In genomic region chr1:12438349-12438924, GRCh38 we compare ENCODE assay signal across 9 cellular contexts.
DNase-seq lines count a peak whose midpoint lies in the region; ATAC-seq and TF ChIP-seq lines count a peak whose summit lies in the region.
"Had no signal": no experiment of that assay in that cellular context is flagged by ENCODE, and none has a peak within 500 bp of the region (broad histone marks: within the 10 kb centered on the region; RNA-seq: fewer than 3 reads in every experiment).

No MANE protein-coding gene starts in this region.

- H3K27me3 ChIP-seq in foreskin keratinocyte (no peaks in the 10 kb centered on the region), vagina (no peaks in the 10 kb centered on the region)

- TF ChIP-seq CTCF in foreskin keratinocyte (conservative IDR thresholded peaks at IDR 0.05) (no peak), vagina (IDR thresholded peaks at IDR 0.05) (no peak)

- intact Hi-C loops in vagina (cut with DNase I): no loop called here

- DNase-seq in CD1c-positive myeloid dendritic cell (ENCODE audit: extremely low spot score) (peak; percentile 36), foreskin keratinocyte (peak in 1 of 2 donors; percentile 52), NCI-H146 (lab: John Stamatoyannopoulos, UW) (no peak), substantia nigra (lab: John Stamatoyannopoulos, UW) (no peak), vagina (ENCODE audit: extremely low spot score in 2 of 2) (no peak), NCI-H748 treated with DMSO at 0.1 percent for 48 hours (lab: John Stamatoyannopoulos, UW) (no peak)
- peak; percentile 60 for DNase-seq in activated CD4-positive, alpha-beta T cell treated with anti-CD3 and anti-CD28 coated beads for 48 hours
- DNase-seq: DMS53 had no signal

- H3K4me1 ChIP-seq in foreskin keratinocyte: peaks cover 39% of the 10 kb centered on the region
- peaks cover 62% of the 10 kb centered on the region for H3K4me1 ChIP-seq in vagina

- ATAC-seq in HG02884 (IDR thresholded peaks at IDR 0.05; ENCODE audit: unreplicated experiment) (peak; percentile 50), foreskin keratinocyte (peak; percentile 6)

- no peak overlapping the region for H3K4me3 ChIP-seq in vagina

- no peaks in the 10 kb centered on the region for H3K9me3 ChIP-seq in vagina

- H3K36me3 ChIP-seq in vagina: no peaks in the 10 kb centered on the region

- H3K27ac ChIP-seq in foreskin keratinocyte (no peak overlapping the region), substantia nigra (ENCODE audit: low read depth, low read length, poor library complexity, severe bottlenecking) (no peak overlapping the region), vagina (no peak overlapping the region)

- no peak for TF ChIP-seq POLR2A in vagina (IDR thresholded peaks at IDR 0.05)

Comparison
In these comparisons a context has a peak if more than half of its experiments do, and no peak if none do; other contexts are left out.
1. DNase-seq: peak in CD1c-positive myeloid dendritic cell (single experiment) and activated CD4-positive, alpha-beta T cell treated with anti-CD3 and anti-CD28 coated beads for 48 hours (single experiment); none in NCI-H146 (single experiment), substantia nigra (0 of 49), vagina (0 of 2) and NCI-H748 treated with DMSO at 0.1 percent for 48 hours (single experiment).